12 cellular contexts compared by ENCODE assay signal in genomic region chr17:6712058-6712853, GRCh38. TPM values are rescaled to one million over a fixed set of nuclear protein-coding genes. Genes with fewer than 3 reads are reported as not detected.
DNase-seq lines count a peak whose midpoint lies in the region; ATAC-seq and TF ChIP-seq lines count a peak whose summit lies in the region.
"Had no signal": no experiment of that assay in that cellular context is flagged by ENCODE, and none has a peak within 500 bp of the region (broad histone marks: within the 10 kb centered on the region; RNA-seq: fewer than 3 reads in every experiment).

No MANE protein-coding gene starts in this region.

- H3K9me3 ChIP-seq in psoas muscle, result peaks cover 6% of the 10 kb centered on the region

- H3K4me1 Mint-ChIP-seq in T-cell (peaks cover 16 to 22% (median 20%) of the 10 kb centered on the region in 3 donors), glutamatergic neuron (ENCODE audit: low read depth, unreplicated experiment) (no peaks in the 10 kb centered on the region)

- POLR2A ChIA-PET in T-cell (lab: Charles Lee), result no interaction called here

- DNase-seq in HT-29 (ENCODE audit: low spot score) (peak; percentile 3), T-cell (no peak), glutamatergic neuron (no peak), psoas muscle (no peak)
- DNase-seq in activated CD4-positive, CD25-positive, alpha-beta regulatory T cell (lab: John Stamatoyannopoulos, UW), result no peak
- DNase-seq: activated CD8-positive, alpha-beta memory T cell treated with anti-CD3 and anti-CD28 coated beads for 24 hours; NCI-H774 had no signal

- intact Hi-C loops in psoas muscle (cut with DNase I), result no loop called here

- no peak overlapping the region for H3K27ac ChIP-seq in psoas muscle

- TF ChIP-seq CTCF in glutamatergic neuron (IDR thresholded peaks at IDR 0.05; ENCODE audit: partially characterized antibody, unreplicated experiment), result no peak
- TF ChIP-seq CTCF in psoas muscle (IDR thresholded peaks at IDR 0.05), result no peak

- no peaks in the 10 kb centered on the region for H3K4me1 ChIP-seq in psoas muscle

- peaks cover 72 to 83% of the 10 kb centered on the region in 2 donors for H3K27me3 Mint-ChIP-seq in T-cell
- peaks cover 22% of the 10 kb centered on the region for H3K27me3 Mint-ChIP-seq in glutamatergic neuron (ENCODE audit: unreplicated experiment)

- H3K9me3 Mint-ChIP-seq in T-cell, result peaks cover 0 to 8% (median 0%) of the 10 kb centered on the region in 3 donors
- peaks cover 8% of the 10 kb centered on the region for H3K9me3 Mint-ChIP-seq in glutamatergic neuron (ENCODE audit: unreplicated experiment)

- WGBS in psoas muscle, 3 donors, result 36 to 39% (median 36%) methylated on average over 11 of the region's 11 CpGs

- ATAC-seq in T-cell (replicated peaks in 1 of 4) (no peak), psoas muscle (no peak), HG03354 (IDR thresholded peaks at IDR 0.05; ENCODE audit: poor library complexity, severe bottlenecking, unreplicated experiment) (no peak), HG02981 (IDR thresholded peaks at IDR 0.05; ENCODE audit: unreplicated experiment) (no peak), GM18868 (IDR thresholded peaks at IDR 0.05; ENCODE audit: unreplicated experiment) (no peak)

- no peak overlapping the region for H3K27ac Mint-ChIP-seq in T-cell
- no peak overlapping the region for H3K27ac Mint-ChIP-seq in glutamatergic neuron (ENCODE audit: unreplicated experiment)

- H3K27me3 ChIP-seq in psoas muscle (ENCODE audit: insufficient read depth in 3 of 3, low read length in 2 of 3), result peaks cover 0 to 56% (median 11%) of the 10 kb centered on the region in 3 donors

- H3K36me3 Mint-ChIP-seq in T-cell, result no peaks in the 10 kb centered on the region
- H3K36me3 Mint-ChIP-seq in glutamatergic neuron (ENCODE audit: unreplicated experiment), result peaks cover 5% of the 10 kb centered on the region

- H3K4me3 Mint-ChIP-seq in T-cell (peak overlapping the region in 2 of 3 donors; percentile 53 to 79), glutamatergic neuron (ENCODE audit: unreplicated experiment) (peak overlapping the region; percentile 88)

- CTCF ChIA-PET in T-cell (lab: Charles Lee), result no interaction called here

- peak overlapping the region; percentile 56 for H3K4me3 ChIP-seq in psoas muscle

- no peaks in the 10 kb centered on the region for H3K36me3 ChIP-seq in psoas muscle (ENCODE audit: insufficient read depth in 1 of 2, low read depth in 1 of 2)

RNA-seq across cellular contexts. Expression of gene SLC13A5, which starts 0.9 kb away (rescaled TPM):
- total RNA-seq in HT-29 (2014; rRNA removed; shearing (Covaris generic)), result not detected in 2 replicates
- under 1 TPM in 2 of 5 donors, not detected in 3; 0.13 TPM for total RNA-seq in T-cell
- total RNA-seq in glutamatergic neuron (ENCODE audit: unreplicated experiment), result not detected
- under 1 TPM in 1 of 4 donors, not detected in 3; 0.17 TPM for total RNA-seq in psoas muscle
- polyA plus RNA-seq in psoas muscle, result under 1 TPM in 2 of 3 donors, not detected in 1; 0.01 to 0.03 TPM
- total RNA-seq: epithelial cell of proximal tubule, subcutaneous adipose tissue had no signal

RNA-seq across cellular contexts. Expression of gene XAF1, which starts 43.6 kb away (rescaled TPM):
- 1.5 and 2.2 TPM in 2 replicates for total RNA-seq in HT-29 (2014; rRNA removed; shearing (Covaris generic))
- total RNA-seq in T-cell (100 to 1,000 TPM in 1 of 5 donors, 10 to 100 TPM in 4; 38.2 to 114 (median 72.5) TPM), glutamatergic neuron (ENCODE audit: unreplicated experiment) (not detected), psoas muscle (10 to 100 TPM in 2 of 4 donors, 1 to 10 TPM in 2; 6.9 to 14.0 (median 9.8) TPM)
- polyA plus RNA-seq in psoas muscle, result 1 to 10 TPM; 3.7 to 7.4 (median 7.4) TPM
